1 cellular context compared by ENCODE assay signal in the genomic region with DNA sequence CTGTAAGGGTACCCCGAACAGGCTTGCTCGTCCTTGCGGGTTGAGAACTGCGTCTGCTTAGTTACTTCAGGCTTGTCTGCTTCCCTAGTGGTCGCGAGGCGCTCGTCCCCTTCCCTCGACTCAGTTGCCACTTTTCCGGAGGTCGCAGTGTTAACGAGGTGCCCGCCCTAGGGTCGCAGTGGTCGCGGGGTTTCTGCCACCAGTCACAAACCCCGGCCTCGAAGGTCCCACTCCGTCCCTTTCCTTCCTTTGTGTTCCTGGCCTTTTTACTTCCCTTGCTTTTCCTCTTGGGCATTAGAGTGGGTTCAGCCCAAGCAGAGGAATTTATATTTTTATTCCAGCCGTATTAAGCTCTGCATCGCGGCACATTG.
TF ChIP-seq lines count a peak whose summit lies in the region.

No MANE protein-coding gene starts in this region.

TF ChIP-seq in HepG2, 621 proteins besides CTCF, POLR2A, EP300 and RAD21 (continues in another document):
- TF ChIP-seq ZNF33A (CRISPR knock-in tag; IDR thresholded peaks at IDR 0.05; ENCODE audit: borderline replicate concordance), result no peak
- TF ChIP-seq ZC3H4 (CRISPR knock-in tag; IDR thresholded peaks at IDR 0.05; ENCODE audit: borderline replicate concordance), result no peak
- no peak for TF ChIP-seq ZFY (CRISPR knock-in tag; IDR thresholded peaks at IDR 0.05)
- TF ChIP-seq, protein P1, sequence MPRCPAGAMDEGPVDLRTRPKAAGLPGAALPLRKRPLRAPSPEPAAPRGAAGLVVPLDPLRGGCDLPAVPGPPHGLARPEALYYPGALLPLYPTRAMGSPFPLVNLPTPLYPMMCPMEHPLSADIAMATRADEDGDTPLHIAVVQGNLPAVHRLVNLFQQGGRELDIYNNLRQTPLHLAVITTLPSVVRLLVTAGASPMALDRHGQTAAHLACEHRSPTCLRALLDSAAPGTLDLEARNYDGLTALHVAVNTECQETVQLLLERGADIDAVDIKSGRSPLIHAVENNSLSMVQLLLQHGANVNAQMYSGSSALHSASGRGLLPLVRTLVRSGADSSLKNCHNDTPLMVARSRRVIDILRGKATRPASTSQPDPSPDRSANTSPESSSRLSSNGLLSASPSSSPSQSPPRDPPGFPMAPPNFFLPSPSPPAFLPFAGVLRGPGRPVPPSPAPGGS (CRISPR knock-in tag; IDR thresholded peaks at IDR 0.05), result no peak; the same call in 1 of the 2 replicates
- TF ChIP-seq, protein P2, sequence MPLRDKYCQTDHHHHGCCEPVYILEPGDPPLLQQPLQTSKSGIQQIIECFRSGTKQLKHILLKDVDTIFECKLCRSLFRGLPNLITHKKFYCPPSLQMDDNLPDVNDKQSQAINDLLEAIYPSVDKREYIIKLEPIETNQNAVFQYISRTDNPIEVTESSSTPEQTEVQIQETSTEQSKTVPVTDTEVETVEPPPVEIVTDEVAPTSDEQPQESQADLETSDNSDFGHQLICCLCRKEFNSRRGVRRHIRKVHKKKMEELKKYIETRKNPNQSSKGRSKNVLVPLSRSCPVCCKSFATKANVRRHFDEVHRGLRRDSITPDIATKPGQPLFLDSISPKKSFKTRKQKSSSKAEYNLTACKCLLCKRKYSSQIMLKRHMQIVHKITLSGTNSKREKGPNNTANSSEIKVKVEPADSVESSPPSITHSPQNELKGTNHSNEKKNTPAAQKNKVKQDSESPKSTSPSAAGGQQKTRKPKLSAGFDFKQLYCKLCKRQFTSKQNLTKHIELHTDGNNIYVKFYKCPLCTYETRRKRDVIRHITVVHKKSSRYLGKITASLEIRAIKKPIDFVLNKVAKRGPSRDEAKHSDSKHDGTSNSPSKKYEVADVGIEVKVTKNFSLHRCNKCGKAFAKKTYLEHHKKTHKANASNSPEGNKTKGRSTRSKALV (CRISPR knock-in tag; IDR thresholded peaks at IDR 0.05), result no peak; the same call in none of the 2 replicates
- no peak for TF ChIP-seq SMYD3 (CRISPR knock-in tag; IDR thresholded peaks at IDR 0.05)
- no peak for TF ChIP-seq ZNF720 (CRISPR knock-in tag; IDR thresholded peaks at IDR 0.05)
- TF ChIP-seq, protein P3, sequence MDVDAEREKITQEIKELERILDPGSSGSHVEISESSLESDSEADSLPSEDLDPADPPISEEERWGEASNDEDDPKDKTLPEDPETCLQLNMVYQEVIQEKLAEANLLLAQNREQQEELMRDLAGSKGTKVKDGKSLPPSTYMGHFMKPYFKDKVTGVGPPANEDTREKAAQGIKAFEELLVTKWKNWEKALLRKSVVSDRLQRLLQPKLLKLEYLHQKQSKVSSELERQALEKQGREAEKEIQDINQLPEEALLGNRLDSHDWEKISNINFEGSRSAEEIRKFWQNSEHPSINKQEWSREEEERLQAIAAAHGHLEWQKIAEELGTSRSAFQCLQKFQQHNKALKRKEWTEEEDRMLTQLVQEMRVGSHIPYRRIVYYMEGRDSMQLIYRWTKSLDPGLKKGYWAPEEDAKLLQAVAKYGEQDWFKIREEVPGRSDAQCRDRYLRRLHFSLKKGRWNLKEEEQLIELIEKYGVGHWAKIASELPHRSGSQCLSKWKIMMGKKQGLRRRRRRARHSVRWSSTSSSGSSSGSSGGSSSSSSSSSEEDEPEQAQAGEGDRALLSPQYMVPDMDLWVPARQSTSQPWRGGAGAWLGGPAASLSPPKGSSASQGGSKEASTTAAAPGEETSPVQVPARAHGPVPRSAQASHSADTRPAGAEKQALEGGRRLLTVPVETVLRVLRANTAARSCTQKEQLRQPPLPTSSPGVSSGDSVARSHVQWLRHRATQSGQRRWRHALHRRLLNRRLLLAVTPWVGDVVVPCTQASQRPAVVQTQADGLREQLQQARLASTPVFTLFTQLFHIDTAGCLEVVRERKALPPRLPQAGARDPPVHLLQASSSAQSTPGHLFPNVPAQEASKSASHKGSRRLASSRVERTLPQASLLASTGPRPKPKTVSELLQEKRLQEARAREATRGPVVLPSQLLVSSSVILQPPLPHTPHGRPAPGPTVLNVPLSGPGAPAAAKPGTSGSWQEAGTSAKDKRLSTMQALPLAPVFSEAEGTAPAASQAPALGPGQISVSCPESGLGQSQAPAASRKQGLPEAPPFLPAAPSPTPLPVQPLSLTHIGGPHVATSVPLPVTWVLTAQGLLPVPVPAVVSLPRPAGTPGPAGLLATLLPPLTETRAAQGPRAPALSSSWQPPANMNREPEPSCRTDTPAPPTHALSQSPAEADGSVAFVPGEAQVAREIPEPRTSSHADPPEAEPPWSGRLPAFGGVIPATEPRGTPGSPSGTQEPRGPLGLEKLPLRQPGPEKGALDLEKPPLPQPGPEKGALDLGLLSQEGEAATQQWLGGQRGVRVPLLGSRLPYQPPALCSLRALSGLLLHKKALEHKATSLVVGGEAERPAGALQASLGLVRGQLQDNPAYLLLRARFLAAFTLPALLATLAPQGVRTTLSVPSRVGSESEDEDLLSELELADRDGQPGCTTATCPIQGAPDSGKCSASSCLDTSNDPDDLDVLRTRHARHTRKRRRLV (CRISPR knock-in tag; IDR thresholded peaks at IDR 0.05), result no peak
- TF ChIP-seq ZNF816 (CRISPR knock-in tag; IDR thresholded peaks at IDR 0.05; ENCODE audit: borderline replicate concordance), result no peak
- TF ChIP-seq HMG20B (CRISPR knock-in tag; conservative IDR thresholded peaks at IDR 0.05), result peak; percentile 2; the same call in 1 of the 2 replicates
- TF ChIP-seq ZNF567 (CRISPR knock-in tag; IDR thresholded peaks at IDR 0.05; ENCODE audit: borderline replicate concordance), result peak; percentile 53
- no peak for TF ChIP-seq ZNF282 (IDR thresholded peaks at IDR 0.05; ENCODE audit: partially characterized antibody)
- no peak for TF ChIP-seq ZIK1 (CRISPR knock-in tag; IDR thresholded peaks at IDR 0.05; ENCODE audit: borderline replicate concordance, low read depth)
- TF ChIP-seq, protein P4, sequence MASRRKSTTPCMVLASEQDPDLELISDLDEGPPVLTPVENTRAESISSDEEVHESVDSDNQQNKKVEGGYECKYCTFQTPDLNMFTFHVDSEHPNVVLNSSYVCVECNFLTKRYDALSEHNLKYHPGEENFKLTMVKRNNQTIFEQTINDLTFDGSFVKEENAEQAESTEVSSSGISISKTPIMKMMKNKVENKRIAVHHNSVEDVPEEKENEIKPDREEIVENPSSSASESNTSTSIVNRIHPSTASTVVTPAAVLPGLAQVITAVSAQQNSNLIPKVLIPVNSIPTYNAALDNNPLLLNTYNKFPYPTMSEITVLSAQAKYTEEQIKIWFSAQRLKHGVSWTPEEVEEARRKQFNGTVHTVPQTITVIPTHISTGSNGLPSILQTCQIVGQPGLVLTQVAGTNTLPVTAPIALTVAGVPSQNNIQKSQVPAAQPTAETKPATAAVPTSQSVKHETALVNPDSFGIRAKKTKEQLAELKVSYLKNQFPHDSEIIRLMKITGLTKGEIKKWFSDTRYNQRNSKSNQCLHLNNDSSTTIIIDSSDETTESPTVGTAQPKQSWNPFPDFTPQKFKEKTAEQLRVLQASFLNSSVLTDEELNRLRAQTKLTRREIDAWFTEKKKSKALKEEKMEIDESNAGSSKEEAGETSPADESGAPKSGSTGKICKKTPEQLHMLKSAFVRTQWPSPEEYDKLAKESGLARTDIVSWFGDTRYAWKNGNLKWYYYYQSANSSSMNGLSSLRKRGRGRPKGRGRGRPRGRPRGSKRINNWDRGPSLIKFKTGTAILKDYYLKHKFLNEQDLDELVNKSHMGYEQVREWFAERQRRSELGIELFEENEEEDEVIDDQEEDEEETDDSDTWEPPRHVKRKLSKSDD (CRISPR knock-in tag; IDR thresholded peaks at IDR 0.05; ENCODE audit: low read depth), result no peak
- TF ChIP-seq SSRP1 (CRISPR knock-in tag; IDR thresholded peaks at IDR 0.05), result no peak; the same call in 1 of the 2 replicates
- TF ChIP-seq NFE2 (CRISPR knock-in tag; IDR thresholded peaks at IDR 0.05), result no peak
- no peak; the same call in 1 of the 2 replicates for TF ChIP-seq GFI1 (CRISPR knock-in tag; IDR thresholded peaks at IDR 0.05; ENCODE audit: borderline replicate concordance)
- TF ChIP-seq MAFK (conservative IDR thresholded peaks at IDR 0.05 in 1 of 2, IDR thresholded peaks at IDR 0.05 in 1 of 2; ENCODE audit: low read length in 2 of 2), result no peak
- no peak for TF ChIP-seq XRCC5 (optimal IDR thresholded peaks at IDR 0.05; ENCODE audit: low read length)
- no peak for TF ChIP-seq PLRG1 (conservative IDR thresholded peaks at IDR 0.05)
- TF ChIP-seq, protein P5, sequence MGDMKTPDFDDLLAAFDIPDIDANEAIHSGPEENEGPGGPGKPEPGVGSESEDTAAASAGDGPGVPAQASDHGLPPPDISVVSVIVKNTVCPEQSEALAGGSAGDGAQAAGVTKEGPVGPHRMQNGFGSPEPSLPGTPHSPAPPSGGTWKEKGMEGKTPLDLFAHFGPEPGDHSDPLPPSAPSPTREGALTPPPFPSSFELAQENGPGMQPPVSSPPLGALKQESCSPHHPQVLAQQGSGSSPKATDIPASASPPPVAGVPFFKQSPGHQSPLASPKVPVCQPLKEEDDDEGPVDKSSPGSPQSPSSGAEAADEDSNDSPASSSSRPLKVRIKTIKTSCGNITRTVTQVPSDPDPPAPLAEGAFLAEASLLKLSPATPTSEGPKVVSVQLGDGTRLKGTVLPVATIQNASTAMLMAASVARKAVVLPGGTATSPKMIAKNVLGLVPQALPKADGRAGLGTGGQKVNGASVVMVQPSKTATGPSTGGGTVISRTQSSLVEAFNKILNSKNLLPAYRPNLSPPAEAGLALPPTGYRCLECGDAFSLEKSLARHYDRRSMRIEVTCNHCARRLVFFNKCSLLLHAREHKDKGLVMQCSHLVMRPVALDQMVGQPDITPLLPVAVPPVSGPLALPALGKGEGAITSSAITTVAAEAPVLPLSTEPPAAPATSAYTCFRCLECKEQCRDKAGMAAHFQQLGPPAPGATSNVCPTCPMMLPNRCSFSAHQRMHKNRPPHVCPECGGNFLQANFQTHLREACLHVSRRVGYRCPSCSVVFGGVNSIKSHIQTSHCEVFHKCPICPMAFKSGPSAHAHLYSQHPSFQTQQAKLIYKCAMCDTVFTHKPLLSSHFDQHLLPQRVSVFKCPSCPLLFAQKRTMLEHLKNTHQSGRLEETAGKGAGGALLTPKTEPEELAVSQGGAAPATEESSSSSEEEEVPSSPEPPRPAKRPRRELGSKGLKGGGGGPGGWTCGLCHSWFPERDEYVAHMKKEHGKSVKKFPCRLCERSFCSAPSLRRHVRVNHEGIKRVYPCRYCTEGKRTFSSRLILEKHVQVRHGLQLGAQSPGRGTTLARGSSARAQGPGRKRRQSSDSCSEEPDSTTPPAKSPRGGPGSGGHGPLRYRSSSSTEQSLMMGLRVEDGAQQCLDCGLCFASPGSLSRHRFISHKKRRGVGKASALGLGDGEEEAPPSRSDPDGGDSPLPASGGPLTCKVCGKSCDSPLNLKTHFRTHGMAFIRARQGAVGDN (CRISPR knock-in tag; IDR thresholded peaks at IDR 0.05), result peak; percentile 66; the same call in 1 of the 2 replicates
- TF ChIP-seq, protein P6, sequence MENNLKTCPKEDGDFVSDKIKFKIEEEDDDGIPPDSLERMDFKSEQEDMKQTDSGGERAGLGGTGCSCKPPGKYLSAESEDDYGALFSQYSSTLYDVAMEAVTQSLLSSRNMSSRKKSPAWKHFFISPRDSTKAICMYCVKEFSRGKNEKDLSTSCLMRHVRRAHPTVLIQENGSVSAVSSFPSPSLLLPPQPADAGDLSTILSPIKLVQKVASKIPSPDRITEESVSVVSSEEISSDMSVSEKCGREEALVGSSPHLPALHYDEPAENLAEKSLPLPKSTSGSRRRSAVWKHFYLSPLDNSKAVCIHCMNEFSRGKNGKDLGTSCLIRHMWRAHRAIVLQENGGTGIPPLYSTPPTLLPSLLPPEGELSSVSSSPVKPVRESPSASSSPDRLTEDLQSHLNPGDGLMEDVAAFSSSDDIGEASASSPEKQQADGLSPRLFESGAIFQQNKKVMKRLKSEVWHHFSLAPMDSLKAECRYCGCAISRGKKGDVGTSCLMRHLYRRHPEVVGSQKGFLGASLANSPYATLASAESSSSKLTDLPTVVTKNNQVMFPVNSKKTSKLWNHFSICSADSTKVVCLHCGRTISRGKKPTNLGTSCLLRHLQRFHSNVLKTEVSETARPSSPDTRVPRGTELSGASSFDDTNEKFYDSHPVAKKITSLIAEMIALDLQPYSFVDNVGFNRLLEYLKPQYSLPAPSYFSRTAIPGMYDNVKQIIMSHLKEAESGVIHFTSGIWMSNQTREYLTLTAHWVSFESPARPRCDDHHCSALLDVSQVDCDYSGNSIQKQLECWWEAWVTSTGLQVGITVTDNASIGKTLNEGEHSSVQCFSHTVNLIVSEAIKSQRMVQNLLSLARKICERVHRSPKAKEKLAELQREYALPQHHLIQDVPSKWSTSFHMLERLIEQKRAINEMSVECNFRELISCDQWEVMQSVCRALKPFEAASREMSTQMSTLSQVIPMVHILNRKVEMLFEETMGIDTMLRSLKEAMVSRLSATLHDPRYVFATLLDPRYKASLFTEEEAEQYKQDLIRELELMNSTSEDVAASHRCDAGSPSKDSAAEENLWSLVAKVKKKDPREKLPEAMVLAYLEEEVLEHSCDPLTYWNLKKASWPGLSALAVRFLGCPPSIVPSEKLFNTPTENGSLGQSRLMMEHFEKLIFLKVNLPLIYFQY (CRISPR knock-in tag; IDR thresholded peaks at IDR 0.05; ENCODE audit: borderline replicate concordance), result no peak
- TF ChIP-seq EED (CRISPR knock-in tag; IDR thresholded peaks at IDR 0.05), result no peak
- TF ChIP-seq ATF7-NPFF (CRISPR knock-in tag; IDR thresholded peaks at IDR 0.05; ENCODE audit: low read depth), result 0 out of 2 replicates have a peak, but pooled peaks have one; percentile 4
- TF ChIP-seq RFXAP (CRISPR knock-in tag; IDR thresholded peaks at IDR 0.05; ENCODE audit: borderline replicate concordance), result no peak
- TF ChIP-seq POLR2AphosphoS2 (IDR thresholded peaks at IDR 0.05; ENCODE audit: low read depth, low read length), result no peak
- TF ChIP-seq U2AF1 (optimal IDR thresholded peaks at IDR 0.05; ENCODE audit: low read depth, low read length), result no peak
- no peak; the same call in 1 of the 2 replicates for TF ChIP-seq FOXO1 (CRISPR knock-in tag; IDR thresholded peaks at IDR 0.05)
- no peak; a peak in 1 of 4 replicates for TF ChIP-seq KLF16 (CRISPR knock-in tag; IDR thresholded peaks at IDR 0.05)
- TF ChIP-seq ZNF382 (CRISPR knock-in tag; IDR thresholded peaks at IDR 0.05; ENCODE audit: borderline replicate concordance), result no peak
- TF ChIP-seq PAWR (CRISPR knock-in tag; IDR thresholded peaks at IDR 0.05; ENCODE audit: borderline replicate concordance), result 0 out of 2 replicates have a peak, but pooled peaks have one; percentile 88
- TF ChIP-seq ZNF530 (CRISPR knock-in tag; IDR thresholded peaks at IDR 0.05; ENCODE audit: low read depth), result no peak
- peak; percentile 85 for TF ChIP-seq KDM5A (IDR thresholded peaks at IDR 0.05; ENCODE audit: borderline replicate concordance, low read length)
- 0 out of 2 replicates have a peak, but pooled peaks have one; percentile 32 for TF ChIP-seq ZNF121 (CRISPR knock-in tag; IDR thresholded peaks at IDR 0.05)
- TF ChIP-seq ARNT (IDR thresholded peaks at IDR 0.05), result no peak
- TF ChIP-seq CBX5 (CRISPR knock-in tag; IDR thresholded peaks at IDR 0.05; ENCODE audit: borderline replicate concordance), result no peak; the same call in 1 of the 2 replicates
